In genomic region chr19:2332341-2333026, GRCh38 we compare ENCODE assay signal across 8 cellular contexts.
DNase-seq lines count a peak whose midpoint lies in the region; ATAC-seq lines count a peak whose summit lies in the region.

No MANE protein-coding gene starts in this region.

- peak; percentile 59 for DNase-seq in activated T-cell treated with anti-CD3 and anti-CD28 coated beads, Interleukin-2, amount 50 U/mL, for 1 hour
- DNase-seq in activated T-cell treated with anti-CD3 and anti-CD28 coated beads, Interleukin-2, amount 50 U/mL, for 48 hours: no peak
- DNase-seq in NCI-H187 treated with DMSO at 0.1 percent for 48 hours (lab: John Stamatoyannopoulos, UW) (peak; percentile 63), kidney glomerular epithelial cell (lab: John Stamatoyannopoulos, UW) (no peak), NCI-H774 (lab: John Stamatoyannopoulos, UW) (no peak)
- DNase-seq in activated naive CD8-positive, alpha-beta T cell treated with anti-CD3 and anti-CD28 coated beads, Interleukin-2, amount 50 U/mL, for 24 hours: peak; percentile 54
- peak; percentile 11 for DNase-seq in stimulated activated CD8-positive, alpha-beta memory T cell treated with anti-CD3 and anti-CD28 coated beads, Interleukin-15, amount 100 ng/mL, for 1 hour (ENCODE audit: low read depth)

- H3K27ac Mint-ChIP-seq in activated naive CD8-positive, alpha-beta T cell treated with anti-CD3 and anti-CD28 coated beads, Interleukin-2, amount 50 U/mL, for 24 hours: peak overlapping the region; percentile 86

- peaks cover 10% of the 10 kb centered on the region for H3K9me3 Mint-ChIP-seq in activated naive CD8-positive, alpha-beta T cell treated with anti-CD3 and anti-CD28 coated beads, Interleukin-2, amount 50 U/mL, for 24 hours

- H3K27me3 Mint-ChIP-seq in activated naive CD8-positive, alpha-beta T cell treated with anti-CD3 and anti-CD28 coated beads, Interleukin-2, amount 50 U/mL, for 24 hours: no peaks in the 10 kb centered on the region

- H3K4me3 Mint-ChIP-seq in activated naive CD8-positive, alpha-beta T cell treated with anti-CD3 and anti-CD28 coated beads, Interleukin-2, amount 50 U/mL, for 24 hours: peak overlapping the region; percentile 55

- ATAC-seq in activated naive CD8-positive, alpha-beta T cell treated with anti-CD3 and anti-CD28 coated beads, Interleukin-2, amount 50 U/mL, for 24 hours: peak; percentile 31
- ATAC-seq in GM19035 (IDR thresholded peaks at IDR 0.05; ENCODE audit: unreplicated experiment): no peak

- H3K36me3 Mint-ChIP-seq in activated naive CD8-positive, alpha-beta T cell treated with anti-CD3 and anti-CD28 coated beads, Interleukin-2, amount 50 U/mL, for 24 hours (ENCODE audit: low read depth): peaks cover 15% of the 10 kb centered on the region

- H3K4me1 Mint-ChIP-seq in activated naive CD8-positive, alpha-beta T cell treated with anti-CD3 and anti-CD28 coated beads, Interleukin-2, amount 50 U/mL, for 24 hours: peaks cover 53% of the 10 kb centered on the region

Comparison
In these comparisons a context has a peak if more than half of its experiments do, and no peak if none do; other contexts are left out.
1. DNase-seq: peak in activated T-cell treated with anti-CD3 and anti-CD28 coated beads, Interleukin-2, amount 50 U/mL, for 1 hour (single experiment), NCI-H187 treated with DMSO at 0.1 percent for 48 hours (single experiment), activated naive CD8-positive, alpha-beta T cell treated with anti-CD3 and anti-CD28 coated beads, Interleukin-2, amount 50 U/mL, for 24 hours (single experiment) and stimulated activated CD8-positive, alpha-beta memory T cell treated with anti-CD3 and anti-CD28 coated beads, Interleukin-15, amount 100 ng/mL, for 1 hour (single experiment); none in activated T-cell treated with anti-CD3 and anti-CD28 coated beads, Interleukin-2, amount 50 U/mL, for 48 hours (0 of 2), kidney glomerular epithelial cell (single experiment) and NCI-H774 (single experiment).